ENCODE assay signal across 30 cellular contexts in genomic region chr11:83666149-83666548, GRCh38.
"Had no signal": no experiment of that assay in that cellular context is flagged by ENCODE, and none has a peak within 500 bp of the region (broad histone marks: within the 10 kb centered on the region; RNA-seq: fewer than 3 reads in every experiment).

No MANE protein-coding gene starts in this region.

- H3K27ac ChIP-seq: ascending aorta, gastrocnemius medialis, parathyroid adenoma, psoas muscle, tibial nerve had no signal

- DNase-seq: activated CD4-positive, alpha-beta T cell treated with anti-CD3 and anti-CD28 coated beads for 48 hours; activated CD4-positive, alpha-beta T cell treated with anti-CD3 and anti-CD28 coated beads, Interleukin-2, amount 50 U/mL, for 48 hours; activated CD8-positive, alpha-beta memory T cell treated with anti-CD3 and anti-CD28 coated beads, Interleukin-2, amount 50 U/mL, for 4 hours; activated effector memory CD4-positive, alpha-beta T cell treated with anti-CD3 and anti-CD28 coated beads, Interleukin-2, amount 50 U/mL, for 16 hours; activated naive CD4-positive, alpha-beta T cell treated with anti-CD3 and anti-CD28 coated beads for 36 hours; activated naive CD8-positive, alpha-beta T cell treated with anti-CD3 and anti-CD28 coated beads for 36 hours; activated T-cell treated with anti-CD3 and anti-CD28 coated beads, Interleukin-2, amount 50 U/mL, for 1 hour; effector CD8-positive, alpha-beta T cell; erythroblast; gastrocnemius medialis; glutamatergic neuron; islet precursor cell; left cardiac atrium; left ventricle myocardium superior; naive B cell; nephron progenitor cell; occipital lobe; psoas muscle; right cardiac atrium; stimulated activated CD4-positive, alpha-beta T cell treated with anti-CD3 and anti-CD28 coated beads, Interleukin-2, amount 100 ng/mL, for 48 hours; stimulated activated naive CD4-positive, alpha-beta T cell treated with Interleukin-2 at 50 U/mL for 16 hours had no signal

- H3K79me2 ChIP-seq: parathyroid adenoma had no signal

- H3K36me3 Mint-ChIP-seq: activated naive CD8-positive, alpha-beta T cell treated with anti-CD3 and anti-CD28 coated beads for 36 hours; mesothelial cell of epicardium; naive B cell had no signal

- H3K27me3 Mint-ChIP-seq: activated naive CD8-positive, alpha-beta T cell treated with anti-CD3 and anti-CD28 coated beads for 36 hours had no signal

- H3K9me3 Mint-ChIP-seq: activated naive CD4-positive, alpha-beta T cell treated with anti-CD3 and anti-CD28 coated beads for 36 hours; activated naive CD8-positive, alpha-beta T cell treated with anti-CD3 and anti-CD28 coated beads for 36 hours; activated T-helper 1 cell treated with anti-CD3 and anti-CD28 coated beads, Interleukin-12 subunit alpha, Interleukin-12 subunit beta, Interleukin-2, Interleukin-4 antibody, amounts not matched to agents 30 ng/mL and 10 ng/mL and 1 ng/mL, durations not matched to agents 14 hours and 24 hours and 36 hours; mesothelial cell of epicardium; nephron progenitor cell had no signal

- FAIRE-seq: bronchial epithelial cell, colon had no signal

- H3K27me3 ChIP-seq: ascending aorta, gastrocnemius medialis, tibial nerve had no signal

- H3K9ac ChIP-seq: parathyroid adenoma had no signal

- ATAC-seq: activated CD4-positive, CD25-positive, alpha-beta regulatory T cell treated with anti-CD3 and anti-CD28 coated beads, Interleukin-2, amount 50 U/mL, for 24 hours; gastrocnemius medialis; left cardiac atrium; left ventricle myocardium superior; psoas muscle; right cardiac atrium had no signal

- H3K4me3 ChIP-seq: ascending aorta, gastrocnemius medialis, psoas muscle, tibial nerve had no signal

- H3K4me3 Mint-ChIP-seq: activated naive CD4-positive, alpha-beta T cell treated with anti-CD3 and anti-CD28 coated beads for 36 hours; activated naive CD8-positive, alpha-beta T cell treated with anti-CD3 and anti-CD28 coated beads for 36 hours; activated T-helper 1 cell treated with anti-CD3 and anti-CD28 coated beads, Interleukin-12 subunit alpha, Interleukin-12 subunit beta, Interleukin-2, Interleukin-4 antibody, amounts not matched to agents 30 ng/mL and 10 ng/mL and 1 ng/mL, durations not matched to agents 14 hours and 24 hours and 36 hours; central memory CD8-positive, alpha-beta T cell; mesothelial cell of epicardium; naive B cell; nephron progenitor cell had no signal

- H3K4me1 Mint-ChIP-seq: activated naive CD8-positive, alpha-beta T cell treated with anti-CD3 and anti-CD28 coated beads for 36 hours; central memory CD8-positive, alpha-beta T cell; naive B cell; nephron progenitor cell had no signal

- H3K4me1 ChIP-seq: ascending aorta, gastrocnemius medialis, parathyroid adenoma, psoas muscle, tibial nerve had no signal

- H3K27ac Mint-ChIP-seq: activated naive CD4-positive, alpha-beta T cell treated with anti-CD3 and anti-CD28 coated beads for 36 hours; activated naive CD8-positive, alpha-beta T cell treated with anti-CD3 and anti-CD28 coated beads for 36 hours; activated T-helper 1 cell treated with anti-CD3 and anti-CD28 coated beads, Interleukin-12 subunit alpha, Interleukin-12 subunit beta, Interleukin-2, Interleukin-4 antibody, amounts not matched to agents 30 ng/mL and 10 ng/mL and 1 ng/mL, durations not matched to agents 14 hours and 24 hours and 36 hours; mesothelial cell of epicardium; naive B cell; nephron progenitor cell had no signal

- H2AFZ ChIP-seq: parathyroid adenoma had no signal

- H3K9me3 ChIP-seq: ascending aorta, gastrocnemius medialis, psoas muscle, tibial nerve had no signal

- H3K36me3 ChIP-seq: ascending aorta, gastrocnemius medialis, tibial nerve had no signal
